ENCODE assay signal across 21 cellular contexts in the genomic region with DNA sequence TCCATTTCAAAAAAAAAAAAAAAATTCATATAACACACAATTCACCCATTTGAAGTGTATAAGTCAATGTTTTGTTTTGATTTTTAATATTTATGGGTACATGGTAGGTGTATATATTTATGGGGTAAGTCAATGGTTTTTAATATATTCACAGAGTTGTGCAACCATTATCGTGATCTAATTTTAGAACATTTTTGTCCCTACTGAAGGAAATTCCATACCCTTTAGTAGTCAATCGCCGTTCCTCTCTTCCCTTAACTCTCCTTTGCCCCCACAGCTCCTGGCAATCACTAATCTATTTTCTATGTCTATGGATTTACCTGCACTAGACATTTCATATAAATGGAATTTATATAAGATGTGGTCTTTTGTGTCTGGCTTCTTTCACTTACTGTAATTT.
"Had no signal": no experiment of that assay in that cellular context is flagged by ENCODE, and none has a peak within 500 bp of the region (broad histone marks: within the 10 kb centered on the region; RNA-seq: fewer than 3 reads in every experiment).

No MANE protein-coding gene starts in this region.

- H3K4me3 ChIP-seq: heart right ventricle, left ventricle myocardium inferior, psoas muscle, upper lobe of left lung had no signal

- ATAC-seq: activated naive CD4-positive, alpha-beta T cell treated with anti-CD3 and anti-CD28 coated beads, Interleukin-2, amount 50 U/mL, for 72 hours; heart right ventricle; psoas muscle; sciatic nerve had no signal

- H3K9me3 ChIP-seq: heart right ventricle, left ventricle myocardium inferior, psoas muscle, upper lobe of left lung had no signal

- H3K36me3 Mint-ChIP-seq: activated naive CD4-positive, alpha-beta T cell treated with anti-CD3 and anti-CD28 coated beads, Interleukin-2, amount 50 U/mL, for 72 hours had no signal

- FAIRE-seq: frontal cortex, keratinocyte, TTC549 had no signal

- H3K4me1 Mint-ChIP-seq: activated CD4-positive, alpha-beta T cell treated with anti-CD3 and anti-CD28 coated beads, Interleukin-2, amount 10 ng/mL, durations not matched to agents 7 days and 5 days; nephron progenitor cell had no signal

- H3K27me3 ChIP-seq: heart right ventricle, upper lobe of left lung had no signal

- H3K4me1 ChIP-seq: heart right ventricle, left ventricle myocardium inferior, psoas muscle, upper lobe of left lung had no signal

- DNase-seq: activated CD4-positive, alpha-beta T cell treated with anti-CD3 and anti-CD28 coated beads, Interleukin-2, amount 10 ng/mL, durations not matched to agents 7 days and 5 days; activated CD4-positive, CD25-positive, alpha-beta regulatory T cell; activated effector memory CD4-positive, alpha-beta T cell treated with Interleukin-2 at 50 U/mL for 16 hours; anterior cingulate cortex; cortex of kidney; effector memory CD4-positive, alpha-beta T cell; erythroblast; heart right ventricle; left ventricle myocardium inferior; nephron progenitor cell; psoas muscle; stimulated activated CD4-positive, alpha-beta T cell treated with anti-CD3 and anti-CD28 coated beads, Interleukin-12 subunit alpha, Interleukin-12 subunit beta, amount 100 ng/mL, for 4 hours; T-helper 2 cell; upper lobe of left lung had no signal

- H3K9me3 Mint-ChIP-seq: activated CD4-positive, alpha-beta T cell treated with anti-CD3 and anti-CD28 coated beads, Interleukin-2, amount 10 ng/mL, durations not matched to agents 7 days and 5 days; activated naive CD4-positive, alpha-beta T cell treated with anti-CD3 and anti-CD28 coated beads, Interleukin-2, amount 50 U/mL, for 72 hours; memory B cell; nephron progenitor cell; stimulated activated naive CD8-positive, alpha-beta T cell treated with anti-CD3 and anti-CD28 coated beads, Interleukin-15, Interleukin-2, amounts not matched to agents 100 ng/mL and 50 ng/mL, for 24 hours had no signal

- H3K27ac ChIP-seq: heart right ventricle, left ventricle myocardium inferior, psoas muscle, upper lobe of left lung had no signal

- H3K27ac Mint-ChIP-seq: activated naive CD4-positive, alpha-beta T cell treated with anti-CD3 and anti-CD28 coated beads, Interleukin-2, amount 50 U/mL, for 72 hours; nephron progenitor cell; stimulated activated naive CD8-positive, alpha-beta T cell treated with anti-CD3 and anti-CD28 coated beads, Interleukin-15, Interleukin-2, amounts not matched to agents 100 ng/mL and 50 ng/mL, for 24 hours had no signal

- H3K27me3 Mint-ChIP-seq: activated CD4-positive, alpha-beta T cell treated with anti-CD3 and anti-CD28 coated beads, Interleukin-2, amount 10 ng/mL, durations not matched to agents 7 days and 5 days; memory B cell; stimulated activated naive CD8-positive, alpha-beta T cell treated with anti-CD3 and anti-CD28 coated beads, Interleukin-15, Interleukin-2, amounts not matched to agents 100 ng/mL and 50 ng/mL, for 24 hours had no signal

- H3K4me3 Mint-ChIP-seq: activated CD4-positive, alpha-beta T cell treated with anti-CD3 and anti-CD28 coated beads, Interleukin-2, amount 10 ng/mL, durations not matched to agents 7 days and 5 days; memory B cell; nephron progenitor cell; stimulated activated naive CD8-positive, alpha-beta T cell treated with anti-CD3 and anti-CD28 coated beads, Interleukin-15, Interleukin-2, amounts not matched to agents 100 ng/mL and 50 ng/mL, for 24 hours had no signal
